In the genomic region with DNA sequence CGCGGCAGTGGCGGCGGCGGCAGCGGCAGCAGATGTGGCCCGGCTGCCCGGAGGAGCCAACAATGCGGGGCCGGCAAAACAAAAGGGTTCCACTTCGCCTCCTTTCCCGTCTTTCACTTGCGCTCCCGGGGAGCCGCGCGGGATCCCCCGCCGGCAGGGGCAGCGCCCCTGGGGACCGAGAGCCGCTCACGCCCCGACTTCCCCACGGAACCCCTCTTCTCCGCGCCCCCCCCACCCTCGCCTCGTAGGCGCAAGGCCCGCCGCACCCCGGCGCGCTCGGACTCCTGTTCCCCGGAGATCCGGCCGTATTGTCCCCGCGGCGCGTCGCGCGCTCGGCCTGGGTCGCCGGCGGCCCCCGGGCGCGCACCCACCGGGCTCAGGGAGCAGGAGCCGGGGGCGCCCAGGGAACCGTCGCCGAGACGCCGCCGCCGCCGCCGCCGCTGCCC, we compare ENCODE assay signal across 8 cellular contexts. TPM values are rescaled to one million over a fixed set of nuclear protein-coding genes. Genes with fewer than 3 reads are reported as not detected.
DNase-seq lines count a peak whose midpoint lies in the region; ATAC-seq and TF ChIP-seq lines count a peak whose summit lies in the region.

No MANE protein-coding gene starts in this region.

- H3K4me1 ChIP-seq in thymus (ENCODE audit: control insufficient read depth, insufficient read depth, low read length), result peaks cover 4% of the 10 kb centered on the region

- under 1% methylated on average over 66 of the region's 66 CpGs for WGBS in thymus

- TF ChIP-seq CTCF in brain microvascular endothelial cell (IDR thresholded peaks at IDR 0.05; ENCODE audit: low read depth, low read length, missing control alignments), result no peak

- H3K9me3 Mint-ChIP-seq in activated naive CD4-positive, alpha-beta T cell treated with anti-CD3 and anti-CD28 coated beads, Interleukin-2, amount 10 ng/mL, durations not matched to agents 7 days and 5 days, result no peaks in the 10 kb centered on the region

- H3K36me3 ChIP-seq in brain microvascular endothelial cell (replicated peaks) (no peaks in the 10 kb centered on the region), thymus (ENCODE audit: control insufficient read depth, insufficient read depth) (no peaks in the 10 kb centered on the region)

- H3K27me3 ChIP-seq in brain microvascular endothelial cell (replicated peaks) (no peaks in the 10 kb centered on the region), thymus (ENCODE audit: control insufficient read depth, insufficient read depth) (peaks cover 71% of the 10 kb centered on the region)

- H3K27ac ChIP-seq in brain microvascular endothelial cell (peak overlapping the region; percentile 78), thymus (ENCODE audit: low read depth) (peak overlapping the region; percentile 64)

- H3K36me3 Mint-ChIP-seq in activated naive CD4-positive, alpha-beta T cell treated with anti-CD3 and anti-CD28 coated beads, Interleukin-2, amount 10 ng/mL, durations not matched to agents 7 days and 5 days, result no peaks in the 10 kb centered on the region

- H3K4me1 Mint-ChIP-seq in activated naive CD4-positive, alpha-beta T cell treated with anti-CD3 and anti-CD28 coated beads, Interleukin-2, amount 10 ng/mL, durations not matched to agents 7 days and 5 days, result peaks cover 6% of the 10 kb centered on the region

- ATAC-seq in left lobe of liver (no peak), GM18502 (IDR thresholded peaks at IDR 0.05; ENCODE audit: poor library complexity, unreplicated experiment) (no peak)

- in situ Hi-C loops in brain microvascular endothelial cell (cut with HindIII; ENCODE audit: low pct_ligation_motif_present, low sequenced_read_pairs), result no loop called here

- DNase-seq in activated naive CD4-positive, alpha-beta T cell treated with anti-CD3 and anti-CD28 coated beads, Interleukin-2, amount 10 ng/mL, durations not matched to agents 7 days and 5 days, result no peak
- no peak for DNase-seq in activated naive CD4-positive, alpha-beta T cell treated with Interleukin-2 at 50 U/mL for 16 hours
- DNase-seq in brain microvascular endothelial cell, result no peak
- peak; percentile 46 for DNase-seq in left lobe of liver (ENCODE audit: low spot score)
- DNase-seq in kidney glomerular epithelial cell (lab: John Stamatoyannopoulos, UW), result no peak
- no peak for DNase-seq in H4 (ENCODE audit: low spot score)

- CTCF ChIA-PET in activated naive CD4-positive, alpha-beta T cell treated with anti-CD3 and anti-CD28 coated beads, Interleukin-2, amount 10 ng/mL, durations not matched to agents 7 days and 5 days (lab: Charles Lee), result no interaction called here

- no peaks in the 10 kb centered on the region for H3K9me3 ChIP-seq in thymus (ENCODE audit: control insufficient read depth)

- peak overlapping the region; percentile 49 for H3K4me3 Mint-ChIP-seq in activated naive CD4-positive, alpha-beta T cell treated with anti-CD3 and anti-CD28 coated beads, Interleukin-2, amount 10 ng/mL, durations not matched to agents 7 days and 5 days

- H3K27ac Mint-ChIP-seq in activated naive CD4-positive, alpha-beta T cell treated with anti-CD3 and anti-CD28 coated beads, Interleukin-2, amount 10 ng/mL, durations not matched to agents 7 days and 5 days, result no peak overlapping the region

- peaks cover 78% of the 10 kb centered on the region for H3K27me3 Mint-ChIP-seq in activated naive CD4-positive, alpha-beta T cell treated with anti-CD3 and anti-CD28 coated beads, Interleukin-2, amount 10 ng/mL, durations not matched to agents 7 days and 5 days

- H3K4me3 ChIP-seq in brain microvascular endothelial cell (ENCODE audit: low read depth, low read length) (peak overlapping the region; percentile 72), thymus (ENCODE audit: low read length) (peak overlapping the region; percentile 44)

RNA-seq across cellular contexts. Expression of a gene that starts 0.9 kb away (rescaled TPM):
- 5.8 TPM for total RNA-seq in left lobe of liver
- polyA plus RNA-seq in thymus, result 14.6 TPM
- total RNA-seq in H4 (2014; rRNA removed; shearing (Covaris generic)), result 58.2 and 69.8 TPM in 2 replicates
